ENCODE assay signal across 21 cellular contexts in the genomic region with DNA sequence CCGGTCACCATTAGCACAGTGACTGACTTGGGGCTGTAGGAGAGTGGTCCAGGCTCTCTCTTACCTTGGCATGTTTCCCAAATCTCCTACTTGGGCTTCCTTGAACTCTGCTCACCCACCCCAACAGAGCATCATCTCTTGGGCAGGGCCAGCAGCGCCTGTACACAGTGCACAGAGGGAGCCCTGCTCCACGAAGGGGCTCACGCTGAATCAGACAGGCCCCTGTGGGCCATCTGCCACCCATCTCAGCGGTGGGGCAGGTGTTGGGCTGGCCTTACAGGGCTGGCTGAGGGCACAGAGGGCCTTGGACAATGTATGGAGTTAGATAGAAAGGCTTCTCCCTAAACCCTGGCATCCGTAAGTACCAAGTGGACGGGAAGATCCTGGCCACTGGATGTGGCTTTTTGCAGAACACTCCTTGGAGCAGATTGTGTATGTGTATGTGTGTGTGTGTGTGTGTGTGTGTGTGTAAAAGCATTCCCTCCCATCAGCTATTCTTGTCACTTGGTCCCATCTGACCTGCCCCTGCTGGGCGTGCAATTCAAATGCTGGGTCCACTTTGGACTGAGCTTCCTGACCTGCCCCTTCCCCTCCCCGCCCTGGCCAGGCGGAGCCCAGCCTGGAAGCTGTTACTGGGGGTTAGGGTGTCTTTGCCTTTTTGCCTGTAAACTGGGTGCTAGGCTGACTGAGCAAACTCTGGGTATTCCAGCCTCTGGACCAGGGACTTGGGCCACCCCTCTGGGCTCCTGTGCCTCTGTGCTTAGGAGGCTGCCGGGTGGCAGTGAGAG. TPM values are rescaled to one million over a fixed set of nuclear protein-coding genes. Genes with fewer than 3 reads are reported as not detected.
DNase-seq lines count a peak whose midpoint lies in the region; ATAC-seq and TF ChIP-seq lines count a peak whose summit lies in the region.
"Had no signal": no experiment of that assay in that cellular context is flagged by ENCODE, and none has a peak within 500 bp of the region (broad histone marks: within the 10 kb centered on the region; RNA-seq: fewer than 3 reads in every experiment).

No MANE protein-coding gene starts in this region.

- TF ChIP-seq POLR2A in suprapubic skin (IDR thresholded peaks at IDR 0.05) (no peak), spleen (IDR thresholded peaks at IDR 0.05) (no peak)

- no peaks in the 10 kb centered on the region for H3K79me2 ChIP-seq in SK-N-SH (ENCODE audit: insufficient read depth)
- H3K79me2 ChIP-seq: parathyroid adenoma had no signal

- H3K27me3 ChIP-seq in SK-N-SH (ENCODE audit: insufficient read depth) (no peaks in the 10 kb centered on the region), suprapubic skin (no peaks in the 10 kb centered on the region), spleen (replicated peaks in 1 of 7) (no peaks in the 10 kb centered on the region)

- no peaks in the 10 kb centered on the region for H4K20me1 ChIP-seq in SK-N-SH (ENCODE audit: insufficient read depth)

- H2AFZ ChIP-seq in SK-N-SH (ENCODE audit: low read depth), result no peak overlapping the region
- H2AFZ ChIP-seq: parathyroid adenoma had no signal

- intact Hi-C loops in activated CD4-positive, alpha-beta T cell treated with anti-CD3 and anti-CD28 coated beads for 36 hours (cut with DNase I, micrococcal nuclease), result no loop called here
- intact Hi-C loops in spleen (cut with DNase I; ENCODE audit: low total_unique reads), result no loop called here

- H3K9me3 Mint-ChIP-seq in mesothelial cell of epicardium, result no peaks in the 10 kb centered on the region
- H3K9me3 Mint-ChIP-seq in activated CD4-positive, alpha-beta T cell treated with anti-CD3 and anti-CD28 coated beads for 36 hours (ENCODE audit: low read depth), result no peaks in the 10 kb centered on the region
- H3K9me3 Mint-ChIP-seq: activated T-helper 2 cell treated with anti-CD3 and anti-CD28 coated beads, Interferon-gamma antibody, Interleukin-2, Interleukin-4, amounts not matched to agents 10 μg/mL and 5 μg/mL and 100 μg/mL, durations not matched to agents 14 hours and 24 hours and 36 hours; central memory CD8-positive, alpha-beta T cell; type B pancreatic cell had no signal

- H3K4me1 Mint-ChIP-seq in mesothelial cell of epicardium, result peaks cover 39% of the 10 kb centered on the region
- peaks cover 4% of the 10 kb centered on the region for H3K4me1 Mint-ChIP-seq in activated CD4-positive, alpha-beta T cell treated with anti-CD3 and anti-CD28 coated beads for 36 hours
- H3K4me1 Mint-ChIP-seq: central memory CD8-positive, alpha-beta T cell; T-helper 17 cell had no signal

- no peak overlapping the region for H3K4me2 ChIP-seq in SK-N-SH

- POLR2A ChIA-PET in SK-N-SH (lab: Yijun Ruan, JAX), result no interaction called here
- POLR2A ChIA-PET in activated CD4-positive, alpha-beta T cell treated with anti-CD3 and anti-CD28 coated beads for 36 hours (lab: Charles Lee), result no interaction called here

- H3K27ac Mint-ChIP-seq in mesothelial cell of epicardium, result peak overlapping the region; percentile 83
- no peak overlapping the region for H3K27ac Mint-ChIP-seq in activated CD4-positive, alpha-beta T cell treated with anti-CD3 and anti-CD28 coated beads for 36 hours
- H3K27ac Mint-ChIP-seq: activated T-helper 2 cell treated with anti-CD3 and anti-CD28 coated beads, Interferon-gamma antibody, Interleukin-2, Interleukin-4, amounts not matched to agents 10 μg/mL and 5 μg/mL and 100 μg/mL, durations not matched to agents 14 hours and 24 hours and 36 hours; T-helper 17 cell had no signal

- no peak for TF ChIP-seq CTCF in SK-N-SH (IDR thresholded peaks at IDR 0.05)
- no peak for TF ChIP-seq CTCF in mesothelial cell of epicardium (IDR thresholded peaks at IDR 0.05; ENCODE audit: unreplicated experiment)
- no peak for TF ChIP-seq CTCF in suprapubic skin (IDR thresholded peaks at IDR 0.05)
- TF ChIP-seq CTCF in spleen (IDR thresholded peaks at IDR 0.05 in 8 of 11, conservative IDR thresholded peaks at IDR 0.05 in 3 of 11), result no peak

- DNase-seq in SK-N-SH (peak; percentile 49), mesothelial cell of epicardium (ENCODE audit: low spot score in 2 of 2, unreplicated experiment in 2 of 2) (no peak), suprapubic skin (ENCODE audit: low spot score in 2 of 2) (peak in 1 of 2 donors; percentile 65), spleen (no peak)
- no peak for DNase-seq in activated CD4-positive, alpha-beta T cell treated with anti-CD3 and anti-CD28 coated beads for 36 hours
- DNase-seq: ACHN; DMS79 treated with DMSO at 0.1 percent for 48 hours; NCI-H1417 treated with DMSO at 0.1 percent for 48 hours; NCI-H226; SHP77 treated with DMSO at 0.1 percent for 48 hours; stimulated activated CD4-positive, alpha-beta T cell treated with anti-CD3 and anti-CD28 coated beads, Interleukin-12 subunit alpha, Interleukin-12 subunit beta, amount 100 ng/mL, for 4 hours; T-helper 17 cell had no signal

- H3F3A ChIP-seq in SK-N-SH (replicated peaks; ENCODE audit: insufficient read depth), result peaks cover 9% of the 10 kb centered on the region

- H3K36me3 Mint-ChIP-seq in mesothelial cell of epicardium, result peaks cover 3% of the 10 kb centered on the region
- H3K36me3 Mint-ChIP-seq in activated CD4-positive, alpha-beta T cell treated with anti-CD3 and anti-CD28 coated beads for 36 hours (ENCODE audit: low read depth), result no peaks in the 10 kb centered on the region
- H3K36me3 Mint-ChIP-seq: CD14-positive monocyte, type B pancreatic cell had no signal

- H3K4me1 ChIP-seq in SK-N-SH (ENCODE audit: control insufficient read depth in 1 of 2, insufficient read depth in 2 of 2, low read depth in 1 of 2, low read length in 1 of 2) (peaks cover 4 to 21% of the 10 kb centered on the region in 2 experiments; a peak in 2 of 4 replicates), suprapubic skin (peaks cover 65% of the 10 kb centered on the region), spleen (peaks cover 0 to 24% (median 0%) of the 10 kb centered on the region in 6 donors)
- H3K4me1 ChIP-seq: parathyroid adenoma had no signal

- H3K4me3 Mint-ChIP-seq in mesothelial cell of epicardium, result no peak overlapping the region
- H3K4me3 Mint-ChIP-seq in activated CD4-positive, alpha-beta T cell treated with anti-CD3 and anti-CD28 coated beads for 36 hours, result no peak overlapping the region
- H3K4me3 Mint-ChIP-seq: CD14-positive monocyte; central memory CD8-positive, alpha-beta T cell; T-helper 17 cell had no signal

- H3K27ac ChIP-seq in SK-N-SH (ENCODE audit: low read depth in 2 of 2, low read length in 1 of 2), result no peak overlapping the region
- H3K27ac ChIP-seq in cingulate gyrus (ENCODE audit: low read depth, low read length), result peak overlapping the region; percentile 63
- peak overlapping the region; percentile 27 for H3K27ac ChIP-seq in suprapubic skin
- no peak overlapping the region for H3K27ac ChIP-seq in spleen
- H3K27ac ChIP-seq: parathyroid adenoma had no signal

- no peak overlapping the region for H3K4me3 ChIP-seq in SK-N-SH (ENCODE audit: low read depth in 2 of 2, low read length in 1 of 2)
- H3K4me3 ChIP-seq in suprapubic skin, result no peak overlapping the region
- no peak overlapping the region for H3K4me3 ChIP-seq in spleen

- WGBS in SK-N-SH (ENCODE audit: low lambda C conversion rate), result 84% methylated on average over 9 of the region's 11 CpGs
- 89% methylated on average over 9 of the region's 11 CpGs for WGBS in suprapubic skin
- 76 to 87% (median 83%) methylated on average over 10 to 11 of the region's 11 CpGs for WGBS in spleen, 5 donors

- no peak for TF ChIP-seq RAD21 in SK-N-SH (IDR thresholded peaks at IDR 0.05; ENCODE audit: low read length)

- H3K9me3 ChIP-seq in SK-N-SH (no peaks in the 10 kb centered on the region), suprapubic skin (no peaks in the 10 kb centered on the region), spleen (no peaks in the 10 kb centered on the region)

- CTCF ChIA-PET in SK-N-SH (lab: Yijun Ruan, JAX), result interaction anchor here (0.6 to 2.2 kb wide), 5 partner anchors 11 to 782 kb away, joined by 3 to 8 read pairs (median 6); partner anchors contain the start of gene CDC42EP4
- CTCF ChIA-PET in activated CD4-positive, alpha-beta T cell treated with anti-CD3 and anti-CD28 coated beads for 36 hours (lab: Charles Lee), result no interaction called here

- TF ChIP-seq EP300 in SK-N-SH (IDR thresholded peaks at IDR 0.05; ENCODE audit: borderline replicate concordance in 1 of 2, low read depth in 1 of 2, low read length in 1 of 2) (no peak), suprapubic skin (IDR thresholded peaks at IDR 0.05) (no peak)

- no peaks in the 10 kb centered on the region for H3K9me2 ChIP-seq in SK-N-SH

- no peaks in the 10 kb centered on the region for H3K27me3 Mint-ChIP-seq in mesothelial cell of epicardium (ENCODE audit: low read depth)
- H3K27me3 Mint-ChIP-seq in activated CD4-positive, alpha-beta T cell treated with anti-CD3 and anti-CD28 coated beads for 36 hours, result no peaks in the 10 kb centered on the region
- H3K27me3 Mint-ChIP-seq: type B pancreatic cell had no signal

- H3K9ac ChIP-seq in SK-N-SH, result no peak overlapping the region
- H3K9ac ChIP-seq: parathyroid adenoma had no signal

- no peak for ATAC-seq in SK-N-SH treated with all-trans-retinoic acid at 6 μM for 48 hours
- no peak for ATAC-seq in activated CD4-positive, alpha-beta T cell treated with anti-CD3 and anti-CD28 coated beads for 36 hours
- no peak for ATAC-seq in HG02884 (IDR thresholded peaks at IDR 0.05; ENCODE audit: unreplicated experiment)
- ATAC-seq: activated CD4-positive, CD25-positive, alpha-beta regulatory T cell treated with anti-CD3 and anti-CD28 coated beads, Interleukin-2, amount 50 U/mL, for 24 hours; T-helper 17 cell had no signal

- H3K36me3 ChIP-seq in SK-N-SH (replicated peaks in 1 of 2; ENCODE audit: control insufficient read depth in 1 of 2, insufficient read depth in 2 of 2, low read length in 1 of 2) (no peaks in the 10 kb centered on the region), suprapubic skin (no peaks in the 10 kb centered on the region), spleen (no peaks in the 10 kb centered on the region)

RNA-seq across cellular contexts. Expression of gene CDC42EP4, which starts 25.0 kb away (rescaled TPM):
- 23.7 and 28.3 TPM in 2 replicates for polyA plus RNA-seq in SK-N-SH (2012; rRNA removed)
- polyA plus RNA-seq in SK-N-SH (2012; cell fraction: cytosol; rRNA removed), result 16.3 and 24.6 TPM in 2 replicates
- polyA plus RNA-seq in SK-N-SH (2012; cell fraction: nucleus; rRNA removed), result 15.8 and 17.1 TPM in 2 replicates
- 68.4 to 71.3 TPM (median 70.3 TPM) in 3 replicates for total RNA-seq in mesothelial cell of epicardium
- 10 to 100 TPM; 60.0 to 86.8 (median 81.5) TPM for total RNA-seq in suprapubic skin
- under 1 TPM; 0.87 to 0.91 TPM for total RNA-seq in activated CD4-positive, alpha-beta T cell treated with anti-CD3 and anti-CD28 coated beads for 36 hours
- 10 to 100 TPM; 31.9 to 69.6 (median 50.1) TPM for total RNA-seq in spleen
- polyA plus RNA-seq in spleen, result 10 to 100 TPM in 2 of 3 donors, 1 to 10 TPM in 1; 7.9 to 14.0 (median 13.9) TPM

Comparison
In these comparisons a context has a peak if more than half of its experiments do, and no peak if none do; other contexts are left out.
1. H3K27ac ChIP-seq: peak in cingulate gyrus (single experiment) and suprapubic skin (single experiment); none in SK-N-SH (0 of 2) and spleen (0 of 8).
2. RNA of gene CDC42EP4, which starts 25.0 kb away (total RNA-seq): 60.0 to 86.8 TPM in suprapubic skin, 68.4 to 71.3 TPM in mesothelial cell of epicardium and 31.9 to 69.6 TPM in spleen; 0.87 to 0.91 TPM in activated CD4-positive, alpha-beta T cell treated with anti-CD3 and anti-CD28 coated beads for 36 hours; every median in the first group is over 10 times any median in the second.